In genomic region chr10:11014671-11015141, GRCh38 we compare ENCODE assay signal across 17 cellular contexts. TPM values are rescaled to one million over a fixed set of nuclear protein-coding genes. Genes with fewer than 3 reads are reported as not detected.
DNase-seq lines count a peak whose midpoint lies in the region; ATAC-seq and TF ChIP-seq lines count a peak whose summit lies in the region.
"Had no signal": no experiment of that assay in that cellular context is flagged by ENCODE, and none has a peak within 500 bp of the region (broad histone marks: within the 10 kb centered on the region; RNA-seq: fewer than 3 reads in every experiment).

No MANE protein-coding gene starts in this region.

- H3K27ac Mint-ChIP-seq in activated T-cell treated with anti-CD3 and anti-CD28 coated beads, Interleukin-2, amount 50 U/mL, for 24 hours = no peak overlapping the region
- H3K27ac Mint-ChIP-seq: activated CD4-positive, alpha-beta T cell treated with anti-CD3 and anti-CD28 coated beads, Interleukin-2, amount 10 ng/mL, durations not matched to agents 24 days and 14 days; activated naive CD8-positive, alpha-beta T cell treated with anti-CD3 and anti-CD28 coated beads, Interleukin-2, amount 50 U/mL, for 24 hours had no signal

- H3K27ac ChIP-seq in colonic mucosa = peak overlapping the region; percentile 7
- H3K27ac ChIP-seq in sigmoid colon = peak overlapping the region; percentile 34 to 89 (median 84)
- no peak overlapping the region for H3K27ac ChIP-seq in effector memory CD4-positive, alpha-beta T cell (ENCODE audit: insufficient read depth, low read length, poor library complexity, severe bottlenecking)

- H3K36me3 ChIP-seq in colonic mucosa (no peaks in the 10 kb centered on the region), sigmoid colon (no peaks in the 10 kb centered on the region)
- H3K36me3 ChIP-seq in effector memory CD4-positive, alpha-beta T cell (ENCODE audit: control insufficient read depth, insufficient read depth, low read length) = no peaks in the 10 kb centered on the region

- peaks cover 86% of the 10 kb centered on the region for H3K27me3 Mint-ChIP-seq in activated T-cell treated with anti-CD3 and anti-CD28 coated beads, Interleukin-2, amount 50 U/mL, for 24 hours

- no peak for TF ChIP-seq EP300 in sigmoid colon (IDR thresholded peaks at IDR 0.05)

- WGBS in sigmoid colon, 2 donors = 15 to 62% methylated on average over 10 of the region's 10 CpGs

- no peak overlapping the region for H3K4me3 ChIP-seq in colonic mucosa
- H3K4me3 ChIP-seq in sigmoid colon = no peak overlapping the region
- no peak overlapping the region for H3K4me3 ChIP-seq in effector memory CD4-positive, alpha-beta T cell (ENCODE audit: insufficient read depth, low read depth, low read length, poor library complexity, severe bottlenecking)

- no peak for TF ChIP-seq CTCF in colonic mucosa (IDR thresholded peaks at IDR 0.05)
- no peak for TF ChIP-seq CTCF in sigmoid colon (IDR thresholded peaks at IDR 0.05)

- peaks cover 18% of the 10 kb centered on the region for H3K4me1 Mint-ChIP-seq in activated T-cell treated with anti-CD3 and anti-CD28 coated beads, Interleukin-2, amount 50 U/mL, for 24 hours (ENCODE audit: low read depth)

- no peak for TF ChIP-seq POLR2A in sigmoid colon (IDR thresholded peaks at IDR 0.05)

- no peaks in the 10 kb centered on the region for H3K9me3 ChIP-seq in colonic mucosa
- H3K9me3 ChIP-seq in sigmoid colon = no peaks in the 10 kb centered on the region
- no peaks in the 10 kb centered on the region for H3K9me3 ChIP-seq in effector memory CD4-positive, alpha-beta T cell (ENCODE audit: control insufficient read depth, low read length)

- H3K27me3 ChIP-seq in colonic mucosa = no peaks in the 10 kb centered on the region
- no peaks in the 10 kb centered on the region for H3K27me3 ChIP-seq in sigmoid colon
- peaks cover 48% of the 10 kb centered on the region for H3K27me3 ChIP-seq in effector memory CD4-positive, alpha-beta T cell (replicated peaks; ENCODE audit: control insufficient read depth, insufficient read depth, low read length, poor library complexity, severe bottlenecking)

- H3K9ac ChIP-seq in colonic mucosa (ENCODE audit: low read depth in 2 of 2, low read length in 2 of 2) = peak overlapping the region in 1 of 2 donors; percentile 23

- H3K4me1 ChIP-seq in colonic mucosa = no peaks in the 10 kb centered on the region
- peaks cover 0 to 25% (median 13%) of the 10 kb centered on the region in 4 donors for H3K4me1 ChIP-seq in sigmoid colon
- peaks cover 3% of the 10 kb centered on the region for H3K4me1 ChIP-seq in effector memory CD4-positive, alpha-beta T cell (ENCODE audit: control insufficient read depth, insufficient read depth, low read length, poor library complexity, severe bottlenecking)

- DNase-seq in G401 (ENCODE audit: low spot score) (peak; percentile 70), colonic mucosa (peak; percentile 69), left colon (peak; percentile 63 to 66), sigmoid colon (no peak)
- DNase-seq in effector memory CD4-positive, alpha-beta T cell = no peak
- DNase-seq in activated T-cell treated with anti-CD3 and anti-CD28 coated beads, Interleukin-2, amount 50 U/mL, for 24 hours = no peak
- no peak for DNase-seq in stimulated activated CD4-positive, alpha-beta T cell treated with anti-CD3 and anti-CD28 coated beads, Interleukin-12 subunit alpha, Interleukin-12 subunit beta, amount 100 ng/mL, for 4 hours
- DNase-seq: activated CD4-positive, alpha-beta T cell treated with anti-CD3 and anti-CD28 coated beads, Interleukin-2, amount 10 ng/mL, durations not matched to agents 24 days and 14 days; activated naive CD8-positive, alpha-beta T cell treated with anti-CD3 and anti-CD28 coated beads, Interleukin-2, amount 50 U/mL, for 24 hours; COR-L47; GDM1; midbrain; NCI-H2107; SHP77; stimulated activated CD4-positive, alpha-beta T cell treated with anti-CD3 and anti-CD28 coated beads, Interleukin-4, amount 100 ng/mL, for 4 hours; T1000 had no signal

- intact Hi-C loops in colonic mucosa (cut with DNase I) (no loop called here), left colon (cut with DNase I, micrococcal nuclease) (no loop called here), sigmoid colon (cut with DNase I) (loop anchor here (5.0 kb wide), 2 partner anchors 102 to 217 kb away; no protein-coding TSS in a partner anchor)

- no peaks in the 10 kb centered on the region for H3K36me3 Mint-ChIP-seq in activated T-cell treated with anti-CD3 and anti-CD28 coated beads, Interleukin-2, amount 50 U/mL, for 24 hours (ENCODE audit: low read depth)

- in situ Hi-C loops in G401 (cut with HindIII; ENCODE audit: low sequenced_read_pairs) = no loop called here

- H3K4me3 Mint-ChIP-seq in activated T-cell treated with anti-CD3 and anti-CD28 coated beads, Interleukin-2, amount 50 U/mL, for 24 hours = no peak overlapping the region
- H3K4me3 Mint-ChIP-seq: activated CD4-positive, alpha-beta T cell treated with anti-CD3 and anti-CD28 coated beads, Interleukin-2, amount 10 ng/mL, durations not matched to agents 24 days and 14 days; activated naive CD8-positive, alpha-beta T cell treated with anti-CD3 and anti-CD28 coated beads, Interleukin-2, amount 50 U/mL, for 24 hours had no signal

- no peaks in the 10 kb centered on the region for H3K9me3 Mint-ChIP-seq in activated T-cell treated with anti-CD3 and anti-CD28 coated beads, Interleukin-2, amount 50 U/mL, for 24 hours
- H3K9me3 Mint-ChIP-seq: activated CD4-positive, alpha-beta T cell treated with anti-CD3 and anti-CD28 coated beads, Interleukin-2, amount 10 ng/mL, durations not matched to agents 24 days and 14 days; activated naive CD8-positive, alpha-beta T cell treated with anti-CD3 and anti-CD28 coated beads, Interleukin-2, amount 50 U/mL, for 24 hours had no signal

- ATAC-seq in left colon = peak; percentile 64
- no peak for ATAC-seq in HG02938 (IDR thresholded peaks at IDR 0.05; ENCODE audit: unreplicated experiment)
- ATAC-seq: activated naive CD8-positive, alpha-beta T cell treated with anti-CD3 and anti-CD28 coated beads, Interleukin-2, amount 50 U/mL, for 24 hours had no signal

RNA-seq across cellular contexts. Expression of gene CELF2, which starts 3.0 kb away (rescaled TPM):
- total RNA-seq in G401 (2014; rRNA removed; shearing (Covaris generic)) = 0.06 and 0.51 TPM in 2 replicates
- 10 to 100 TPM; 30.2 to 34.4 TPM for total RNA-seq in colonic mucosa
- total RNA-seq in left colon = 10 to 100 TPM; 28.4 to 33.7 TPM
- 10 to 100 TPM; 48.9 to 83.1 (median 60.3) TPM for total RNA-seq in sigmoid colon
- polyA plus RNA-seq in sigmoid colon = 10 to 100 TPM in 2 of 3 donors, 1 to 10 TPM in 1; 6.0 to 27.5 (median 12.6) TPM

Comparison
In these comparisons a context has a peak if more than half of its experiments do, and no peak if none do; other contexts are left out.
1. DNase-seq: peak in G401 (single experiment), colonic mucosa (single experiment) and left colon (2 of 2); none in sigmoid colon (single experiment), effector memory CD4-positive, alpha-beta T cell (0 of 3), activated T-cell treated with anti-CD3 and anti-CD28 coated beads, Interleukin-2, amount 50 U/mL, for 24 hours (single experiment) and stimulated activated CD4-positive, alpha-beta T cell treated with anti-CD3 and anti-CD28 coated beads, Interleukin-12 subunit alpha, Interleukin-12 subunit beta, amount 100 ng/mL, for 4 hours (single experiment).
2. RNA of gene CELF2, which starts 3.0 kb away (total RNA-seq): 48.9 to 83.1 TPM in sigmoid colon, 30.2 to 34.4 TPM in colonic mucosa and 28.4 to 33.7 TPM in left colon; 0.06 to 0.51 TPM in G401; every median in the first group is over 10 times any median in the second.